ENCODE assay signal across 15 cellular contexts in genomic region chr7:28348631-28349030, GRCh38.
A peak's percentile ranks its signal among the peaks of the same experiment; 100 is the strongest.
DNase-seq lines count a peak whose midpoint lies in the region; ATAC-seq lines count a peak whose summit lies in the region.
"Had no signal": no experiment of that assay in that cellular context is flagged by ENCODE, and none has a peak within 500 bp of the region (broad histone marks: within the 10 kb centered on the region; RNA-seq: fewer than 3 reads in every experiment).

No MANE protein-coding gene starts in this region.

- H3K9me3 ChIP-seq in skeletal muscle satellite cell (replicated peaks; ENCODE audit: low read length) = no peaks in the 10 kb centered on the region
- H3K9me3 ChIP-seq: ascending aorta, BLaER1, mucosa of descending colon had no signal

- ATAC-seq in GM18519 (IDR thresholded peaks at IDR 0.05; ENCODE audit: low FRiP score, unreplicated experiment) = no peak
- no peak for ATAC-seq in activated T-cell treated with anti-CD3 and anti-CD28 coated beads, Interleukin-2, amount 50 U/mL, for 4 hours
- ATAC-seq: mucosa of descending colon had no signal

- no peaks in the 10 kb centered on the region for H3K9me3 Mint-ChIP-seq in activated T-cell treated with anti-CD3 and anti-CD28 coated beads, Interleukin-2, amount 50 U/mL, for 4 hours
- H3K9me3 Mint-ChIP-seq: activated B cell treated with CpG ODN at 0.5 μM for 24 hours; activated CD4-positive, alpha-beta memory T cell treated with anti-CD3 and anti-CD28 coated beads, Interleukin-2, amount 10 ng/mL, durations not matched to agents 7 days and 5 days; T-helper 1 cell treated with Interleukin-12 subunit alpha and Interleukin-12 subunit beta and Interleukin-4 antibody, amounts not matched to agents 30 μg/mL and 1 μg/mL, for 36 hours had no signal

- H3K9ac ChIP-seq in skeletal muscle satellite cell (ENCODE audit: low read depth, low read length) = peak overlapping the region; percentile 46
- H3K9ac ChIP-seq: BLaER1 had no signal

- H3K36me3 Mint-ChIP-seq in activated T-cell treated with anti-CD3 and anti-CD28 coated beads, Interleukin-2, amount 50 U/mL, for 4 hours (ENCODE audit: insufficient read depth) = no peaks in the 10 kb centered on the region

- H3K27me3 Mint-ChIP-seq in activated T-cell treated with anti-CD3 and anti-CD28 coated beads, Interleukin-2, amount 50 U/mL, for 4 hours (ENCODE audit: low read depth) = peaks cover 4% of the 10 kb centered on the region

- no peak overlapping the region for H3K4me3 ChIP-seq in skeletal muscle satellite cell (ENCODE audit: low read length)
- H3K4me3 ChIP-seq: ascending aorta, BLaER1, mucosa of descending colon had no signal

- peak; percentile 19 for DNase-seq in NCI-H1105 (lab: John Stamatoyannopoulos, UW)
- peak; percentile 31 for DNase-seq in astrocyte of the hippocampus (ENCODE audit: low read depth, low spot score)
- peak; percentile 32 for DNase-seq in iPS-NIHi11 (ENCODE audit: low spot score)
- no peak for DNase-seq in NCI-H526 (lab: John Stamatoyannopoulos, UW)
- no peak for DNase-seq in activated T-cell treated with anti-CD3 and anti-CD28 coated beads, Interleukin-2, amount 50 U/mL, for 4 hours
- DNase-seq: activated B cell treated with CpG ODN at 0.5 μM for 24 hours; activated CD4-positive, alpha-beta memory T cell treated with anti-CD3 and anti-CD28 coated beads, Interleukin-2, amount 10 ng/mL, durations not matched to agents 7 days and 5 days; activated naive CD4-positive, alpha-beta T cell treated with anti-CD3 and anti-CD28 coated beads, Interleukin-2, amount 50 U/mL, for 16 hours; activated T-cell treated with anti-CD3 and anti-CD28 coated beads, Interleukin-2, amount 50 U/mL, for 48 hours; mucosa of descending colon had no signal

- H3K27me3 ChIP-seq in skeletal muscle satellite cell (ENCODE audit: control insufficient read depth, insufficient read depth, low read length) = no peaks in the 10 kb centered on the region
- H3K27me3 ChIP-seq: ascending aorta, BLaER1 had no signal

- no peaks in the 10 kb centered on the region for H3K4me1 Mint-ChIP-seq in activated T-cell treated with anti-CD3 and anti-CD28 coated beads, Interleukin-2, amount 50 U/mL, for 4 hours (ENCODE audit: low read depth)
- H3K4me1 Mint-ChIP-seq: activated B cell treated with CpG ODN at 0.5 μM for 24 hours; activated CD4-positive, alpha-beta memory T cell treated with anti-CD3 and anti-CD28 coated beads, Interleukin-2, amount 10 ng/mL, durations not matched to agents 7 days and 5 days had no signal

- H3K4me1 ChIP-seq in skeletal muscle satellite cell (ENCODE audit: control insufficient read depth, insufficient read depth, low read length) = peaks cover 47% of the 10 kb centered on the region
- H3K4me1 ChIP-seq: ascending aorta, BLaER1 had no signal

- no peaks in the 10 kb centered on the region for H3K36me3 ChIP-seq in skeletal muscle satellite cell (ENCODE audit: insufficient read depth, low read length)
- H3K36me3 ChIP-seq: ascending aorta, BLaER1 had no signal

- H3K4me2 ChIP-seq in skeletal muscle satellite cell (ENCODE audit: low read length) = peak overlapping the region; percentile 78
- H3K4me2 ChIP-seq: BLaER1 had no signal

- H3K4me3 Mint-ChIP-seq in activated T-cell treated with anti-CD3 and anti-CD28 coated beads, Interleukin-2, amount 50 U/mL, for 4 hours = no peak overlapping the region
- H3K4me3 Mint-ChIP-seq: activated B cell treated with CpG ODN at 0.5 μM for 24 hours; activated CD4-positive, alpha-beta memory T cell treated with anti-CD3 and anti-CD28 coated beads, Interleukin-2, amount 10 ng/mL, durations not matched to agents 7 days and 5 days; T-helper 1 cell treated with Interleukin-12 subunit alpha and Interleukin-12 subunit beta and Interleukin-4 antibody, amounts not matched to agents 30 μg/mL and 1 μg/mL, for 36 hours had no signal

Comparison
In these comparisons a context has a peak if more than half of its experiments do, and no peak if none do; other contexts are left out.
1. DNase-seq: peak in NCI-H1105 (single experiment), astrocyte of the hippocampus (single experiment) and iPS-NIHi11 (single experiment); none in NCI-H526 (0 of 2) and activated T-cell treated with anti-CD3 and anti-CD28 coated beads, Interleukin-2, amount 50 U/mL, for 4 hours (single experiment).